In the genomic region with DNA sequence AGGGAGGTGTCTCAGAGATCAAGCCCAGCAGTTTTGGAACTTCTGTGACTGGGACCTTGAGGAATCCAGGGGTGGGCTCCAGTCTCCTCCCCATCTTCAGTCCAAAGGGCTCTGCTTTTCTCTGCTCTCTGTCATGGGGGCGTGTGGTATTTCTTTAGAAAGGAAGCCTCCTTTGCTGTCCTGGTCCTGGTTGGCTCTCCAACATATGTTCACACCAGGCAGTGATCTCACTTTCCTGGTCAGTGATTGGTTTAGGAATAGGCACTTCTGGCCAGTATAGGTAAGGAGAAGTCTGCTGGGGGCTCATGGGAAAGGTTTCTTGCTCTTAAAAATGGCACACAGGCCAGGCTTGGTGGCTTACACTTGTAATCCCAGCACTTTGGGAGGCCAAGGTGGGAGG, we compare ENCODE assay signal across 14 cellular contexts.
DNase-seq lines count a peak whose midpoint lies in the region; TF ChIP-seq lines count a peak whose summit lies in the region.
"Had no signal": no experiment of that assay in that cellular context is flagged by ENCODE, and none has a peak within 500 bp of the region (broad histone marks: within the 10 kb centered on the region; RNA-seq: fewer than 3 reads in every experiment).

No MANE protein-coding gene starts in this region.

- H3K36me3 Mint-ChIP-seq in HFFc6 (ENCODE audit: low read depth) (no peaks in the 10 kb centered on the region), neural progenitor cell (no peaks in the 10 kb centered on the region), endodermal cell (ENCODE audit: low read depth) (no peaks in the 10 kb centered on the region)

- H3K9me3 ChIP-seq in esophagus (ENCODE audit: control insufficient read depth in 2 of 2, insufficient read depth in 1 of 2, low read depth in 1 of 2, low read length in 1 of 2) = no peaks in the 10 kb centered on the region
- no peaks in the 10 kb centered on the region for H3K9me3 ChIP-seq in neural progenitor cell (ENCODE audit: low read depth)
- H3K9me3 ChIP-seq in tibial artery = no peaks in the 10 kb centered on the region
- no peaks in the 10 kb centered on the region for H3K9me3 ChIP-seq in endodermal cell (ENCODE audit: control insufficient read depth, low read length)

- 67 to 85% methylated on average over 1 of the region's 1 CpG for WGBS in esophagus, 2 donors
- 93% methylated on average over 1 of the region's 1 CpG; no CpG with 5 or more reads in 1 of the 2 experiments for WGBS in endodermal cell (ENCODE audit: insufficient coverage in 1 of 2, insufficient read length in 1 of 2), 2 experiments

- no peaks in the 10 kb centered on the region for H3K9me3 Mint-ChIP-seq in HFFc6
- no peaks in the 10 kb centered on the region for H3K9me3 Mint-ChIP-seq in neural progenitor cell
- no peaks in the 10 kb centered on the region for H3K9me3 Mint-ChIP-seq in endodermal cell
- H3K9me3 Mint-ChIP-seq: T-helper 1 cell treated with Interleukin-12 subunit alpha and Interleukin-12 subunit beta and Interleukin-4 antibody, amounts not matched to agents 30 μg/mL and 1 μg/mL, for 36 hours had no signal

- H2AFZ ChIP-seq in neural progenitor cell (replicated peaks) = no peak overlapping the region

- H3K27me3 ChIP-seq in esophagus (ENCODE audit: control insufficient read depth in 1 of 2, insufficient read depth in 2 of 2, low read length in 2 of 2) = no peaks in the 10 kb centered on the region
- H3K27me3 ChIP-seq in neural progenitor cell = no peaks in the 10 kb centered on the region
- no peaks in the 10 kb centered on the region for H3K27me3 ChIP-seq in tibial artery
- no peaks in the 10 kb centered on the region for H3K27me3 ChIP-seq in endodermal cell (ENCODE audit: control insufficient read depth, insufficient read depth, low read length, poor library complexity, severe bottlenecking)

- H3K4me2 ChIP-seq in neural progenitor cell = no peak overlapping the region

- H3K9ac ChIP-seq in neural progenitor cell (no peak overlapping the region), endodermal cell (ENCODE audit: extremely low read depth, low read length, poor library complexity, severe bottlenecking) (no peak overlapping the region)

- TF ChIP-seq CTCF in HFFc6 (IDR thresholded peaks at IDR 0.05) (no peak), neural progenitor cell (IDR thresholded peaks at IDR 0.05) (no peak), tibial artery (IDR thresholded peaks at IDR 0.05) (no peak), endodermal cell (conservative IDR thresholded peaks at IDR 0.05) (no peak)

- H3K79me2 ChIP-seq in neural progenitor cell (ENCODE audit: low read depth) = no peaks in the 10 kb centered on the region

- no peak overlapping the region for H3K4me3 Mint-ChIP-seq in HFFc6
- no peak overlapping the region for H3K4me3 Mint-ChIP-seq in neural progenitor cell
- no peak overlapping the region for H3K4me3 Mint-ChIP-seq in endodermal cell
- H3K4me3 Mint-ChIP-seq: T-helper 1 cell treated with Interleukin-12 subunit alpha and Interleukin-12 subunit beta and Interleukin-4 antibody, amounts not matched to agents 30 μg/mL and 1 μg/mL, for 36 hours had no signal

- H4K20me1 ChIP-seq in neural progenitor cell (ENCODE audit: low read depth) = no peaks in the 10 kb centered on the region

- H3K27me3 Mint-ChIP-seq in HFFc6 (ENCODE audit: insufficient read depth) = peaks cover 2% of the 10 kb centered on the region; the same call in 1 of the 2 replicates
- H3K27me3 Mint-ChIP-seq in neural progenitor cell (ENCODE audit: insufficient read depth, low read depth) = peaks cover 17% of the 10 kb centered on the region
- no peaks in the 10 kb centered on the region for H3K27me3 Mint-ChIP-seq in endodermal cell (ENCODE audit: insufficient read depth)

- DNase-seq in HFFc6 = no peak
- no peak for DNase-seq in neural progenitor cell (ENCODE audit: low spot score)
- no peak for DNase-seq in tibial artery
- DNase-seq in effector CD8-positive, alpha-beta T cell (lab: John Stamatoyannopoulos, UW) = no peak
- DNase-seq in endodermal cell = no peak
- no peak for DNase-seq in stimulated activated CD4-positive, alpha-beta T cell treated with anti-CD3 and anti-CD28 coated beads, Interleukin-4, amount 100 ng/mL, for 1 hour
- DNase-seq: activated CD4-positive, CD25-positive, alpha-beta regulatory T cell; amniotic stem cell; NCI-H1930; SHP77 treated with DMSO at 0.1 percent for 48 hours; stimulated activated CD4-positive, alpha-beta T cell treated with anti-CD3 and anti-CD28 coated beads, Interleukin-12 subunit alpha, Interleukin-12 subunit beta, amount 100 ng/mL, for 4 hours; stimulated activated naive CD4-positive, alpha-beta T cell treated with Interleukin-2 at 50 U/mL for 16 hours had no signal

- peaks cover 44% of the 10 kb centered on the region for H3K4me1 Mint-ChIP-seq in HFFc6 (ENCODE audit: low read depth)
- H3K4me1 Mint-ChIP-seq in neural progenitor cell = peaks cover 35% of the 10 kb centered on the region
- H3K4me1 Mint-ChIP-seq in endodermal cell = peaks cover 40% of the 10 kb centered on the region

- H3K4me3 ChIP-seq in esophagus (ENCODE audit: low read depth in 1 of 2, low read length in 2 of 2) (no peak overlapping the region), neural progenitor cell (no peak overlapping the region), tibial artery (no peak overlapping the region), endodermal cell (ENCODE audit: low read length) (no peak overlapping the region)

- H3K27ac Mint-ChIP-seq in HFFc6 = peak overlapping the region; percentile 26; the same call in 1 of the 2 replicates
- H3K27ac Mint-ChIP-seq in neural progenitor cell = peak overlapping the region; percentile 93
- no peak overlapping the region for H3K27ac Mint-ChIP-seq in endodermal cell
- H3K27ac Mint-ChIP-seq: T-helper 1 cell treated with Interleukin-12 subunit alpha and Interleukin-12 subunit beta and Interleukin-4 antibody, amounts not matched to agents 30 μg/mL and 1 μg/mL, for 36 hours had no signal

- H3F3A ChIP-seq in neural progenitor cell (ENCODE audit: low read depth) = peaks cover 16% of the 10 kb centered on the region

- H3K27ac ChIP-seq in esophagus (ENCODE audit: low read depth in 2 of 2, low read length in 1 of 2) (peak overlapping the region; percentile 22 to 53), neural progenitor cell (no peak overlapping the region), tibial artery (peak overlapping the region; percentile 84 to 87), endodermal cell (ENCODE audit: low read depth, low read length) (no peak overlapping the region)

- intact Hi-C loops in tibial artery (cut with DNase I; ENCODE audit: low total_unique reads) = no loop called here

- H3K36me3 ChIP-seq in esophagus (ENCODE audit: control insufficient read depth in 2 of 2, insufficient read depth in 2 of 2, low read length in 1 of 2) (no peaks in the 10 kb centered on the region), neural progenitor cell (no peaks in the 10 kb centered on the region), tibial artery (no peaks in the 10 kb centered on the region), endodermal cell (ENCODE audit: control insufficient read depth, insufficient read depth, low read length) (no peaks in the 10 kb centered on the region)

- H3K4me1 ChIP-seq in esophagus (ENCODE audit: control insufficient read depth in 2 of 2, insufficient read depth in 2 of 2, low read length in 1 of 2) (peaks cover 11 to 18% of the 10 kb centered on the region in 2 donors), neural progenitor cell (peaks cover 36% of the 10 kb centered on the region), tibial artery (peaks cover 4 to 79% (median 70%) of the 10 kb centered on the region in 4 donors), endodermal cell (ENCODE audit: control insufficient read depth, insufficient read depth, low read length) (peaks cover 19% of the 10 kb centered on the region)

Comparison
In these comparisons a context has a peak if more than half of its experiments do, and no peak if none do; other contexts are left out.
1. H3K27ac ChIP-seq: peak in esophagus (2 of 2) and tibial artery (2 of 2); none in neural progenitor cell (single experiment) and endodermal cell (single experiment).